32 cellular contexts compared by ENCODE assay signal in genomic region chr7:90421648-90422047, GRCh38. TPM values are rescaled to one million over a fixed set of nuclear protein-coding genes. Genes with fewer than 3 reads are reported as not detected.
"Had no signal": no experiment of that assay in that cellular context is flagged by ENCODE, and none has a peak within 500 bp of the region (broad histone marks: within the 10 kb centered on the region; RNA-seq: fewer than 3 reads in every experiment).

No MANE protein-coding gene starts in this region.

- ATAC-seq: activated CD4-positive, alpha-beta T cell treated with anti-CD3 and anti-CD28 coated beads for 36 hours; activated CD8-positive, alpha-beta memory T cell treated with anti-CD3 and anti-CD28 coated beads, Interleukin-2, amount 10 ng/mL, durations not matched to agents 7 days and 5 days; activated CD8-positive, alpha-beta T cell treated with anti-CD3 and anti-CD28 coated beads, Interleukin-2, amount 10 ng/mL, durations not matched to agents 7 days and 5 days; activated naive CD4-positive, alpha-beta T cell treated with anti-CD3 and anti-CD28 coated beads, Interleukin-2, amount 50 U/mL, for 72 hours; effector memory CD8-positive, alpha-beta T cell; foreskin keratinocyte; gastrocnemius medialis had no signal

- DNase-seq: activated CD4-positive, alpha-beta memory T cell treated with anti-CD3 and anti-CD28 coated beads for 36 hours; activated CD4-positive, alpha-beta T cell treated with anti-CD3 and anti-CD28 coated beads for 36 hours; activated CD4-positive, alpha-beta T cell treated with anti-CD3 and anti-CD28 coated beads, Interleukin-2, amount 10 ng/mL, durations not matched to agents 24 days and 14 days; activated CD4-positive, CD25-positive, alpha-beta regulatory T cell; activated CD4-positive, CD25-positive, alpha-beta regulatory T cell treated with anti-CD3 and anti-CD28 coated beads, Interleukin-2, amount 50 U/mL, for 72 hours; activated CD8-positive, alpha-beta memory T cell treated with anti-CD3 and anti-CD28 coated beads, Interleukin-2, amount 10 ng/mL, durations not matched to agents 7 days and 5 days; activated CD8-positive, alpha-beta memory T cell treated with anti-CD3 and anti-CD28 coated beads, Interleukin-2, amount 50 U/mL, for 4 hours; activated CD8-positive, alpha-beta T cell treated with anti-CD3 and anti-CD28 coated beads, Interleukin-2, amount 10 ng/mL, durations not matched to agents 7 days and 5 days; activated gamma-delta T cell; activated naive CD4-positive, alpha-beta T cell; activated naive CD4-positive, alpha-beta T cell treated with anti-CD3 and anti-CD28 coated beads, Interleukin-2, amount 10 ng/mL, durations not matched to agents 7 days and 5 days; activated naive CD8-positive, alpha-beta T cell treated with anti-CD3 and anti-CD28 coated beads, Interleukin-2, amount 10 ng/mL, durations not matched to agents 7 days and 5 days; activated T-cell treated with anti-CD3 and anti-CD28 coated beads, Interleukin-2, amount 50 U/mL, for 1 hour; activated T-cell treated with anti-CD3 and anti-CD28 coated beads, Interleukin-2, amount 50 U/mL, for 48 hours; caudate nucleus; cortex of kidney; dermis blood vessel endothelial cell; effector CD4-positive, alpha-beta T cell; effector memory CD8-positive, alpha-beta T cell; erythroblast; foreskin keratinocyte; gastrocnemius medialis; glutamatergic neuron; T-helper 2 cell had no signal

RNA-seq across cellular contexts. Expression of gene PTTG1IP2, which starts 47.8 kb away (rescaled TPM):
- total RNA-seq: activated CD4-positive, alpha-beta memory T cell treated with anti-CD3 and anti-CD28 coated beads for 36 hours; activated CD4-positive, alpha-beta T cell treated with anti-CD3 and anti-CD28 coated beads for 36 hours; activated CD4-positive, alpha-beta T cell treated with anti-CD3 and anti-CD28 coated beads, Interleukin-2, amount 10 ng/mL, durations not matched to agents 24 days and 14 days; activated CD8-positive, alpha-beta memory T cell treated with anti-CD3 and anti-CD28 coated beads for 36 hours; activated CD8-positive, alpha-beta memory T cell treated with anti-CD3 and anti-CD28 coated beads, Interleukin-2, amount 10 ng/mL, durations not matched to agents 7 days and 5 days; activated CD8-positive, alpha-beta T cell treated with anti-CD3 and anti-CD28 coated beads, Interleukin-2, amount 10 ng/mL, durations not matched to agents 7 days and 5 days; activated naive CD4-positive, alpha-beta T cell treated with anti-CD3 and anti-CD28 coated beads, Interleukin-2, amount 50 U/mL, for 72 hours; activated naive CD8-positive, alpha-beta T cell treated with anti-CD3 and anti-CD28 coated beads, Interleukin-2, amount 10 ng/mL, durations not matched to agents 7 days and 5 days; activated T-helper 1 cell treated with anti-CD3 and anti-CD28 coated beads, Interleukin-12 subunit alpha, Interleukin-12 subunit beta, Interleukin-2, Interleukin-4 antibody, amounts not matched to agents 30 ng/mL and 10 ng/mL and 1 ng/mL, durations not matched to agents 14 hours and 24 hours and 36 hours; ascending aorta; bronchial epithelial cell; chondrocyte; dermis blood vessel endothelial cell; esophagus muscularis mucosa; foreskin keratinocyte; gastrocnemius medialis; T-helper 1 cell treated with Interleukin-12 subunit alpha and Interleukin-12 subunit beta and Interleukin-4 antibody, amounts not matched to agents 30 ng/mL and 1 ng/mL, for 36 hours had no signal
